In genomic region chr3:5212625-5213573, GRCh38 we compare ENCODE assay signal across 1 cellular context.
TF ChIP-seq lines count a peak whose summit lies in the region.

No MANE protein-coding gene starts in this region.

TF ChIP-seq in H1, 55 proteins besides CTCF, POLR2A, EP300 and RAD21:
- TF ChIP-seq EZH2 (IDR thresholded peaks at IDR 0.05; ENCODE audit: low read depth, low read length, severe bottlenecking): no peak
- TF ChIP-seq ATF3 (IDR thresholded peaks at IDR 0.05; ENCODE audit: insufficient read depth, low read depth, low read length): no peak
- TF ChIP-seq CHD2 (IDR thresholded peaks at IDR 0.05; ENCODE audit: low read length): 0 out of 2 replicates have a peak, but pooled peaks have one; percentile 38
- no peak for TF ChIP-seq SAP30 (IDR thresholded peaks at IDR 0.05; ENCODE audit: insufficient read depth, insufficient replicate concordance, low read length)
- no peak for TF ChIP-seq SUZ12 (IDR thresholded peaks at IDR 0.05; ENCODE audit: low read length)
- no peak for TF ChIP-seq E2F6 (IDR thresholded peaks at IDR 0.05)
- no peak for TF ChIP-seq SRF (IDR thresholded peaks at IDR 0.05; ENCODE audit: low read depth, low read length)
- no peak for TF ChIP-seq KDM5A (IDR thresholded peaks at IDR 0.05; ENCODE audit: low read length)
- TF ChIP-seq ATF2 (IDR thresholded peaks at IDR 0.05; ENCODE audit: low read length): no peak
TF ChIP-seq in H1: peak in this region for 1.
